ENCODE assay signal across 10 cellular contexts in the genomic region with DNA sequence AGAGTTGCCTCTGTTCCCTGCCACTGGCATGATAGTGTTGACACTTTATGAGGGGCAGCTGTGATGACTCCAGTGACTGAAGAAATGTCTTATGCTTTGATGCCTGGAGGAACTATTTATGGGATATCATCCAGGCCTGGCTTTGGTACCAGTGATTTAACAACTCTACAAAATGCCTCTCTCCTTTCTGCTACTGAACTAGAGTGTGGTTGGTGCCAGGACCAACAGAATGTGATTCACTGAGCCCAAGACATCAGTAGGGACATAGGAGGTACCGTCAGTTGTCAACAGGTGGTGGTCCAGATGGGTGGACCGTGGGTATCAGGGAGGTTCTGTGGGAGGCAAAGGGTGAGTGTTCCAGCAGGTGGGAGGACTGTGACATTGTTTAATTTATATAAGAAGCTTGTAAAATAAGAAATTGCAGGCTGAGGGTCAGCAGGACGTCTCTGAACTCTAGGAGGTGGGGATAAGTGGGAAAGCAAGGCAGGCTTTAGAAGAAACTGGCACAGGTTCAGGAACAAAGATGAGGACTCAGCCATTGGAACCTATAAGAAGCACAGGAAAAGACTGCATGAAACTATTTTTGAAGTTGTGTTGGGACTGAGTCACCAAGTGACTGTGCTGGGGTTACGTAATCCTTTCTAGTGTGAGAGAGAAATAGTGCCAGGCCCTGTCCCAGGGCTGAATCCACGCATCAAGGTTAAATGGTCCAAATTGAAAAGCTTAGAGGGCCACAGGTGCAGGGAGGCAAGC. TPM values are rescaled to one million over a fixed set of nuclear protein-coding genes. Genes with fewer than 3 reads are reported as not detected.
DNase-seq lines count a peak whose midpoint lies in the region; ATAC-seq and TF ChIP-seq lines count a peak whose summit lies in the region.
"Had no signal": no experiment of that assay in that cellular context is flagged by ENCODE, and none has a peak within 500 bp of the region (broad histone marks: within the 10 kb centered on the region; RNA-seq: fewer than 3 reads in every experiment).

No MANE protein-coding gene starts in this region.

- H3K36me3 ChIP-seq in right atrium auricular region (no peaks in the 10 kb centered on the region), upper lobe of left lung (no peaks in the 10 kb centered on the region)

- H3K4me3 ChIP-seq in right atrium auricular region, result no peak overlapping the region
- no peak overlapping the region for H3K4me3 ChIP-seq in upper lobe of left lung

- H3K27me3 ChIP-seq in right atrium auricular region, result no peaks in the 10 kb centered on the region
- no peaks in the 10 kb centered on the region for H3K27me3 ChIP-seq in upper lobe of left lung

- ATAC-seq in upper lobe of left lung (ENCODE audit: low FRiP score in 2 of 2), result peak; percentile 74 to 92
- no peak for ATAC-seq in HG03108 (IDR thresholded peaks at IDR 0.05; ENCODE audit: unreplicated experiment)

- H3K9me3 ChIP-seq in right atrium auricular region, result peaks cover 0 to 9% of the 10 kb centered on the region in 2 donors
- no peaks in the 10 kb centered on the region for H3K9me3 ChIP-seq in upper lobe of left lung

- no peak for TF ChIP-seq POLR2A in upper lobe of left lung (IDR thresholded peaks at IDR 0.05)

- TF ChIP-seq EP300 in upper lobe of left lung (IDR thresholded peaks at IDR 0.05), result no peak

- H3K27ac ChIP-seq in angular gyrus (ENCODE audit: low read depth, low read length) (peak overlapping the region; percentile 66), right atrium auricular region (peak overlapping the region; percentile 52 to 80), upper lobe of left lung (no peak overlapping the region)

- H3K4me1 ChIP-seq in right atrium auricular region (peaks cover 0 to 8% of the 10 kb centered on the region in 2 donors), upper lobe of left lung (peaks cover 0 to 7% (median 0%) of the 10 kb centered on the region in 4 donors)

- peak; percentile 2 for DNase-seq in NK-92 treated with Interleukin-12 subunit alpha and Interleukin-12 subunit beta, amount 100 ng/mL, for 24 hours (lab: John Stamatoyannopoulos, UW)
- no peak for DNase-seq in NK-92 (lab: John Stamatoyannopoulos, UW; ENCODE audit: unreplicated experiment)
- peak; percentile 65 for DNase-seq in right atrium auricular region (ENCODE audit: low spot score)
- DNase-seq in upper lobe of left lung, result peak in 1 of 2 donors; percentile 46
- no peak for DNase-seq in NCI-H524 treated with DMSO at 0.1 percent for 48 hours (lab: John Stamatoyannopoulos, UW)
- DNase-seq in GM19240 (ENCODE audit: insufficient read length, low spot score), result no peak
- DNase-seq: central memory CD4-positive, alpha-beta T cell had no signal

- TF ChIP-seq CTCF in right atrium auricular region (IDR thresholded peaks at IDR 0.05) (no peak), upper lobe of left lung (IDR thresholded peaks at IDR 0.05) (no peak)

- 54 to 70% methylated on average over 5 of the region's 5 CpGs for WGBS in upper lobe of left lung, 2 donors

RNA-seq across cellular contexts. Expression of gene SLC7A14, which starts 28.5 kb away (rescaled TPM):
- total RNA-seq in right atrium auricular region, result not detected
- under 1 TPM in 1 of 6 donors, not detected in 5; 0.03 TPM for total RNA-seq in upper lobe of left lung
- total RNA-seq: B cell had no signal

Comparison
In these comparisons a context has a peak if more than half of its experiments do, and no peak if none do; other contexts are left out.
1. DNase-seq: peak in NK-92 treated with Interleukin-12 subunit alpha and Interleukin-12 subunit beta, amount 100 ng/mL, for 24 hours (single experiment) and right atrium auricular region (single experiment); none in NK-92 (single experiment), NCI-H524 treated with DMSO at 0.1 percent for 48 hours (single experiment) and GM19240 (single experiment).
2. H3K27ac ChIP-seq: peak in angular gyrus (single experiment) and right atrium auricular region (2 of 2); none in upper lobe of left lung (0 of 4).